ENCODE assay signal across 8 cellular contexts in the genomic region with DNA sequence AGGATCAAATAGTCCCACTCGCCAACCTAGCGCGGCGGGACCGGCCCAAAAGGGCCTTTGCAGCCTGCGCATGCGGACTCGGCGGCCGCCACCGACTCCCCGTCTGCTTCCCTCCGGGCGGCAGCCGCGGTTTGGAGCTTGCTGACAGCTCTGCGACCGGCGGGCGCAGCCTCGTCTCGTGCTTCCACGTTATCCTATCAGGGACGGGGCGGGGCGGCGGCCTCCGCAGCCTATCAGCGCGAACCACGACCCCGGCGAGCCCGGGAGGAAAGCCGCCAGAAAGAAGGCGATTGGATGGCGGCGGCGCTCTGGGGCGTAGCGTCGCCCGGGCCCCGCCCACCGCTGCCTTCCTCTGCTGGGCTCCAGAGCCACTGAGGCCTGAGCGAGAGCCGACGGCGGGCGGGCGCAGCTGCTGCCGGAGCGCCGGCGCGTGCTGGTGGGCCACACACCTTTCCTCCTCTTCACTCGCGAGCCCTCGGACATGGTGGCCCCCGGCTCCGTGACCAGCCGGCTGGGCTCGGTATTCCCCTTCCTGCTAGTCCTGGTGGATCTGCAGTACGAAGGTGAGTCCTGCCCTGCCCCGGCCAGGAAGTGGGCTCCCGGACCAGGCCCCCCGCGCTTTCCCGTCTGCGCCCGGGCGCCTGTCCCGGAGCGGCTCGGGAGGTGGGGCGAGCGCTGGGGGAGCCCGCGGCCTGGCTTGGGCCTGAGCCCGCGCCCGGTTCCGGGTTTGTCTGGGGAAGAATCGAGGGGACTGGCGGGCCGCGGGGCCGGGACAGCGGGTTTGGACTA. TPM values are rescaled to one million over a fixed set of nuclear protein-coding genes. Genes with fewer than 3 reads are reported as not detected.
DNase-seq lines count a peak whose midpoint lies in the region; TF ChIP-seq lines count a peak whose summit lies in the region.

Gene DNAJC3, plus strand, starts transcription at position 365 of the 789 bp plus-strand sequence. Its CDS starts 117 bp downstream, at position 482.

- H2BK15ac ChIP-seq in H9 (ENCODE audit: low read depth, low read length), result no peak within 1 kb of the TSS

- H3K79me2 ChIP-seq in H9 (ENCODE audit: insufficient read depth, low read length), result no peaks in the 10 kb centered on the region

- H3K27me3 ChIP-seq in H9 (ENCODE audit: insufficient read depth, low read length) (no peaks in the 10 kb centered on the region), MG63 (no peaks in the 10 kb centered on the region)

- H4K91ac ChIP-seq in H9 (ENCODE audit: insufficient read length, low read depth, low read length), result no peak within 1 kb of the TSS

- no peak within 1 kb of the TSS for H2AFZ ChIP-seq in H9 (ENCODE audit: low read length)

- H2BK20ac ChIP-seq in H9 (ENCODE audit: low read depth, low read length, poor library complexity, severe bottlenecking), result no peak within 1 kb of the TSS

- peaks cover 14% of the 10 kb centered on the region for H3K23me2 ChIP-seq in H9 (ENCODE audit: insufficient read length, low read depth, low read length, poor library complexity, severe bottlenecking)

- DNase-seq in ELR (ENCODE audit: low read depth), result peak; percentile 97
- DNase-seq in H9, result peak; percentile 99
- peak; percentile 98 for DNase-seq in MG63
- DNase-seq in SHP77 treated with DMSO at 0.1 percent for 48 hours (lab: John Stamatoyannopoulos, UW), result peak; percentile 99
- peak; percentile 100 for DNase-seq in activated effector memory CD4-positive, alpha-beta T cell treated with anti-CD3 and anti-CD28 coated beads, Interleukin-2, amount 50 U/mL, for 16 hours
- DNase-seq in fibroblast of pulmonary artery (ENCODE audit: low read depth), result peak; percentile 98

- H2BK120ac ChIP-seq in H9 (ENCODE audit: low read depth, low read length, poor library complexity, severe bottlenecking), result no peak within 1 kb of the TSS

- peak within 1 kb of the TSS; percentile 91 to 95 for H3K4me3 Mint-ChIP-seq in H9
- H3K4me3 Mint-ChIP-seq in nephron, result peak within 1 kb of the TSS; percentile 97 to 98 (median 98)
- peak within 1 kb of the TSS; percentile 96 for H3K4me3 Mint-ChIP-seq in stimulated activated naive CD8-positive, alpha-beta T cell treated with anti-CD3 and anti-CD28 coated beads, Interleukin-15, Interleukin-2, amounts not matched to agents 100 ng/mL and 50 ng/mL, for 24 hours

- no peak within 1 kb of the TSS for H2AK5ac ChIP-seq in H9 (ENCODE audit: insufficient read length, low read length)

- H2BK12ac ChIP-seq in H9 (ENCODE audit: insufficient read length, low read depth, low read length), result no peak within 1 kb of the TSS

- no CpG with 5 or more reads among the region's 89 CpGs for WGBS in H9 (ENCODE audit: extremely low coverage, insufficient read length, low lambda C conversion rate)

- no peak within 1 kb of the TSS for H3K23ac ChIP-seq in H9 (ENCODE audit: insufficient read length, low read depth, low read length)

- H3K36me3 Mint-ChIP-seq in H9 (ENCODE audit: insufficient read depth in 1 of 3, low read depth in 3 of 3) (peaks cover 3 to 7% (median 3%) of the 10 kb centered on the region in 3 experiments; a peak in 5 of 7 replicates), nephron (ENCODE audit: low read depth) (peaks cover 40% of the 10 kb centered on the region)
- peaks cover 31% of the 10 kb centered on the region for H3K36me3 Mint-ChIP-seq in stimulated activated naive CD8-positive, alpha-beta T cell treated with anti-CD3 and anti-CD28 coated beads, Interleukin-15, Interleukin-2, amounts not matched to agents 100 ng/mL and 50 ng/mL, for 24 hours (ENCODE audit: low read depth)

- peak within 1 kb of the TSS; percentile 73 for H3K18ac ChIP-seq in H9 (ENCODE audit: insufficient read length, low read depth, low read length)

- no peak within 1 kb of the TSS for H3T11ph ChIP-seq in H9 (ENCODE audit: low read length)

- peak within 1 kb of the TSS; percentile 87 for H3K9ac ChIP-seq in H9 (ENCODE audit: extremely low read depth, insufficient read length, low read length)

- peak within 1 kb of the TSS; percentile 62 for H3K27ac ChIP-seq in H9 (ENCODE audit: insufficient read length, low read depth, low read length)

- no peak within 1 kb of the TSS for H3K56ac ChIP-seq in H9 (ENCODE audit: insufficient read length, low read depth, low read length)

- H4K8ac ChIP-seq in H9 (replicated peaks; ENCODE audit: insufficient read length, low read depth, low read length), result no peak within 1 kb of the TSS

- peaks cover 2 to 3% of the 10 kb centered on the region in 2 experiments; a peak in 3 of 5 replicates for H3K9me3 Mint-ChIP-seq in H9
- peaks cover 25% of the 10 kb centered on the region for H3K9me3 Mint-ChIP-seq in nephron
- peaks cover 10% of the 10 kb centered on the region for H3K9me3 Mint-ChIP-seq in stimulated activated naive CD8-positive, alpha-beta T cell treated with anti-CD3 and anti-CD28 coated beads, Interleukin-15, Interleukin-2, amounts not matched to agents 100 ng/mL and 50 ng/mL, for 24 hours

- peak within 1 kb of the TSS; percentile 95 for H3K4me2 ChIP-seq in H9 (ENCODE audit: insufficient read depth, insufficient read length, low read length)

- peak within 1 kb of the TSS; percentile 33 for H2BK5ac ChIP-seq in H9 (ENCODE audit: insufficient read length, low read length)

- no peak within 1 kb of the TSS for H4K5ac ChIP-seq in H9 (ENCODE audit: insufficient read length, low read depth, low read length)

- H3K27me3 Mint-ChIP-seq in H9 (ENCODE audit: low read depth), result no peaks in the 10 kb centered on the region
- H3K27me3 Mint-ChIP-seq in nephron (ENCODE audit: low read depth), result no peaks in the 10 kb centered on the region
- no peaks in the 10 kb centered on the region for H3K27me3 Mint-ChIP-seq in stimulated activated naive CD8-positive, alpha-beta T cell treated with anti-CD3 and anti-CD28 coated beads, Interleukin-15, Interleukin-2, amounts not matched to agents 100 ng/mL and 50 ng/mL, for 24 hours

- H3K27ac Mint-ChIP-seq in H9, result peak within 1 kb of the TSS; percentile 87 to 99 (median 97)
- H3K27ac Mint-ChIP-seq in nephron, result peak within 1 kb of the TSS; percentile 91 to 97 (median 97)
- peak within 1 kb of the TSS; percentile 94 for H3K27ac Mint-ChIP-seq in stimulated activated naive CD8-positive, alpha-beta T cell treated with anti-CD3 and anti-CD28 coated beads, Interleukin-15, Interleukin-2, amounts not matched to agents 100 ng/mL and 50 ng/mL, for 24 hours

- TF ChIP-seq CTCF in H9 (conservative IDR thresholded peaks at IDR 0.05) (no peak), fibroblast of pulmonary artery (IDR thresholded peaks at IDR 0.05; ENCODE audit: low read length, missing control alignments) (no peak), nephron (IDR thresholded peaks at IDR 0.05; ENCODE audit: unreplicated experiment in 3 of 3) (no peak)

- no peaks in the 10 kb centered on the region for H3K9me3 ChIP-seq in H9 (ENCODE audit: control insufficient read depth, low read depth, low read length)
- peaks cover 5% of the 10 kb centered on the region; the same call in 1 of the 2 replicates for H3K9me3 ChIP-seq in MG63

- no peaks in the 10 kb centered on the region for H4K20me1 ChIP-seq in H9 (ENCODE audit: control insufficient read depth, insufficient read depth, insufficient read length)

- no peaks in the 10 kb centered on the region for H3K4me1 ChIP-seq in H9 (ENCODE audit: insufficient read depth, low read length)

- H3K79me1 ChIP-seq in H9 (ENCODE audit: insufficient read depth, low read depth, low read length, poor library complexity, severe bottlenecking), result no peaks in the 10 kb centered on the region

- H3K4me1 Mint-ChIP-seq in H9, result peaks cover 30 to 33% of the 10 kb centered on the region in 2 experiments
- peaks cover 51% of the 10 kb centered on the region for H3K4me1 Mint-ChIP-seq in nephron
- peaks cover 64% of the 10 kb centered on the region for H3K4me1 Mint-ChIP-seq in stimulated activated naive CD8-positive, alpha-beta T cell treated with anti-CD3 and anti-CD28 coated beads, Interleukin-15, Interleukin-2, amounts not matched to agents 100 ng/mL and 50 ng/mL, for 24 hours (ENCODE audit: low read depth)

- H3K4me3 ChIP-seq in MG63, result peak within 1 kb of the TSS; percentile 85
- peak within 1 kb of the TSS; percentile 90 for H3K4me3 ChIP-seq in fibroblast of pulmonary artery (replicated peaks; ENCODE audit: low read depth, low read length)

- H3K4ac ChIP-seq in H9 (ENCODE audit: low read depth, low read length), result no peak within 1 kb of the TSS

- peak within 1 kb of the TSS; percentile 72 for H3K14ac ChIP-seq in H9 (ENCODE audit: insufficient read depth, low read length)

- H3K36me3 ChIP-seq in MG63, result peaks cover 10% of the 10 kb centered on the region; the same call in 1 of the 2 replicates

RNA-seq across cellular contexts. Expression of gene DNAJC3, which starts in this region (rescaled TPM):
- total RNA-seq in H9 (2021), result 21.2 and 21.5 TPM in 2 replicates
- 22.5 and 40.5 TPM in 2 replicates for total RNA-seq in MG63 (2014; rRNA removed; shearing (Covaris generic); ENCODE audit: low replicate concordance)

Comparison
In these comparisons a context has a peak if more than half of its experiments do, and no peak if none do; other contexts are left out.
1. Peak in every context shown above with its lines: DNase-seq, H3K4me3 ChIP-seq and H3K27ac ChIP-seq.